Comparison of ENCODE assay signal across 9 cellular contexts in the genomic region with DNA sequence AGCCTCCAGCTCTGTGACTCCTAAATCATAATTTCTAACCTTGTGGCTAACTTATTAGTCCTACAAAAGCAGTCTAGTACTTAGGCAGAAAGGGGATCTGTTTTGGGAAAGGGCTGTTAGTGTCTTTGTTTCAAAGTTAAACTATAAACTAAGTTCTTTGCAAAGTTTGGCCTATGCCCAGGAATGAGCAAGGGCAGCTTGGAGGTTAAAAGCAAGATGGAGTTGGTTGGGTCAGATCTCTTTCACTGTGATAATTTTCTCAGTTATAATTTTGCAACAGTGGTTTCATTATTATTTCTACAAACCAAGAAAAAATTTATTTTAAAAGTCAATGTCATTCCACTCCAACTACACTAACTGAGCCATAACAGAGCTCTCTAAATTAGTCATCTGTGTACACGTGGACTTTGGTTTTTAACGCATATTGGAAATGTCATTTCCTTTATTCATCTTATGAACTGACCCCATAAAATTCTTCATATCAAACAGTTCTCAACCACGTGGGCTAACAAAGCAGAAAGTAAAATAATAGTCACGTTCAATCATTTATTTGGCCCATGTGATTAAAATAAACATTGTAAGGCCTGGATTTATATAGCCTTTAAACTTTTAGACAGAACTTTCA.
A peak's percentile ranks its signal among the peaks of the same experiment; 100 is the strongest.
DNase-seq lines count a peak whose midpoint lies in the region; ATAC-seq and TF ChIP-seq lines count a peak whose summit lies in the region.
"Had no signal": no experiment of that assay in that cellular context is flagged by ENCODE, and none has a peak within 500 bp of the region (broad histone marks: within the 10 kb centered on the region; RNA-seq: fewer than 3 reads in every experiment).

No MANE protein-coding gene starts in this region.

- no peaks in the 10 kb centered on the region for H4K20me1 ChIP-seq in SK-N-SH (ENCODE audit: insufficient read depth)
- H4K20me1 ChIP-seq: BLaER1 had no signal

- TF ChIP-seq RAD21 in SK-N-SH (IDR thresholded peaks at IDR 0.05; ENCODE audit: low read length) = no peak

- no peak overlapping the region for H3K4me2 ChIP-seq in SK-N-SH
- H3K4me2 ChIP-seq: BLaER1 had no signal

- no peak overlapping the region for H3K9ac ChIP-seq in SK-N-SH
- H3K9ac ChIP-seq: BLaER1 had no signal

- WGBS in SK-N-SH (ENCODE audit: low lambda C conversion rate) = 26% methylated on average over 4 of the region's 4 CpGs

- H2AFZ ChIP-seq in SK-N-SH (ENCODE audit: low read depth) = no peak overlapping the region

- H3K27me3 ChIP-seq in GM06990 (replicated peaks; ENCODE audit: control insufficient read depth, insufficient read depth, low read length) = no peaks in the 10 kb centered on the region
- H3K27me3 ChIP-seq in SK-N-SH (ENCODE audit: insufficient read depth) = no peaks in the 10 kb centered on the region
- H3K27me3 ChIP-seq: BLaER1 had no signal

- H3K9me2 ChIP-seq in SK-N-SH = no peaks in the 10 kb centered on the region

- H3K36me3 ChIP-seq in GM06990 (ENCODE audit: control insufficient read depth, insufficient read depth, low read length) = no peaks in the 10 kb centered on the region
- H3K36me3 ChIP-seq in SK-N-SH (replicated peaks in 1 of 2; ENCODE audit: control insufficient read depth in 1 of 2, insufficient read depth in 2 of 2, low read length in 1 of 2) = no peaks in the 10 kb centered on the region
- H3K36me3 ChIP-seq: BLaER1 had no signal

- TF ChIP-seq EP300 in SK-N-SH (IDR thresholded peaks at IDR 0.05; ENCODE audit: borderline replicate concordance in 1 of 2, low read depth in 1 of 2, low read length in 1 of 2) = no peak

- H3F3A ChIP-seq in SK-N-SH (replicated peaks; ENCODE audit: insufficient read depth) = no peaks in the 10 kb centered on the region

- DNase-seq in GM06990 (ENCODE audit: extremely low read depth, insufficient read length) (peak; percentile 41), SK-N-SH (no peak), omental fat pad (ENCODE audit: low spot score) (no peak), NCI-H2081 (lab: John Stamatoyannopoulos, UW) (no peak), substantia nigra (lab: John Stamatoyannopoulos, UW) (no peak)

- H3K4me3 ChIP-seq in GM06990 (replicated peaks; ENCODE audit: low read depth, low read length) = no peak overlapping the region
- no peak overlapping the region for H3K4me3 ChIP-seq in SK-N-SH (ENCODE audit: low read depth in 2 of 2, low read length in 1 of 2)
- H3K4me3 ChIP-seq: BLaER1 had no signal

- no peaks in the 10 kb centered on the region for H3K4me1 ChIP-seq in SK-N-SH (ENCODE audit: control insufficient read depth in 1 of 2, insufficient read depth in 2 of 2, low read depth in 1 of 2, low read length in 1 of 2)
- H3K4me1 ChIP-seq: BLaER1 had no signal

- no peaks in the 10 kb centered on the region for H3K9me3 ChIP-seq in SK-N-SH

- ATAC-seq in GM19351 (IDR thresholded peaks at IDR 0.05; ENCODE audit: unreplicated experiment) (peak; percentile 92), HG02943 (IDR thresholded peaks at IDR 0.05; ENCODE audit: low read depth, unreplicated experiment) (peak; percentile 63), omental fat pad (ENCODE audit: low FRiP score) (no peak), GM21737 (IDR thresholded peaks at IDR 0.05; ENCODE audit: unreplicated experiment) (no peak)

- H3K27ac ChIP-seq in SK-N-SH (ENCODE audit: low read depth in 2 of 2, low read length in 1 of 2) = no peak overlapping the region
- no peak overlapping the region for H3K27ac ChIP-seq in substantia nigra (ENCODE audit: low read depth, low read length, poor library complexity, severe bottlenecking)
- H3K27ac ChIP-seq: BLaER1 had no signal

- POLR2A ChIA-PET in SK-N-SH (lab: Yijun Ruan, JAX) = no interaction called here

- H3K79me2 ChIP-seq in SK-N-SH (ENCODE audit: insufficient read depth) = no peaks in the 10 kb centered on the region

- no peak for TF ChIP-seq CTCF in GM06990 (IDR thresholded peaks at IDR 0.05; ENCODE audit: insufficient read depth, low read length, poor library complexity, severe bottlenecking)
- TF ChIP-seq CTCF in SK-N-SH (IDR thresholded peaks at IDR 0.05) = no peak
- TF ChIP-seq CTCF in omental fat pad (IDR thresholded peaks at IDR 0.05) = no peak

- CTCF ChIA-PET in SK-N-SH (lab: Yijun Ruan, JAX) = interaction anchor here (1.1 to 1.3 kb wide), 2 partner anchors 11 to 35 kb away, joined by 3 read pairs; no protein-coding TSS in a partner anchor

TF ChIP-seq in SK-N-SH, 30 proteins besides CTCF, POLR2A, EP300 and RAD21:
- no peak for TF ChIP-seq POLR2AphosphoS5 (IDR thresholded peaks at IDR 0.05; ENCODE audit: low read depth, low read length)
- no peak for TF ChIP-seq RCOR1 (IDR thresholded peaks at IDR 0.05; ENCODE audit: low read length)
- TF ChIP-seq USF2 (IDR thresholded peaks at IDR 0.05; ENCODE audit: borderline replicate concordance, low read depth, low read length) = no peak
- no peak for TF ChIP-seq TEAD4 (IDR thresholded peaks at IDR 0.05; ENCODE audit: borderline replicate concordance, insufficient read depth)
- TF ChIP-seq, protein P1, sequence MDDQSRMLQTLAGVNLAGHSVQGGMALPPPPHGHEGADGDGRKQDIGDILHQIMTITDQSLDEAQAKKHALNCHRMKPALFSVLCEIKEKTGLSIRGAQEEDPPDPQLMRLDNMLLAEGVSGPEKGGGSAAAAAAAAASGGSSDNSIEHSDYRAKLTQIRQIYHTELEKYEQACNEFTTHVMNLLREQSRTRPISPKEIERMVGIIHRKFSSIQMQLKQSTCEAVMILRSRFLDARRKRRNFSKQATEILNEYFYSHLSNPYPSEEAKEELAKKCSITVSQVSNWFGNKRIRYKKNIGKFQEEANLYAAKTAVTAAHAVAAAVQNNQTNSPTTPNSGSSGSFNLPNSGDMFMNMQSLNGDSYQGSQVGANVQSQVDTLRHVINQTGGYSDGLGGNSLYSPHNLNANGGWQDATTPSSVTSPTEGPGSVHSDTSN (IDR thresholded peaks at IDR 0.05) = peak; percentile 57
- no peak for TF ChIP-seq NFIC (IDR thresholded peaks at IDR 0.05; ENCODE audit: borderline replicate concordance)
- no peak for TF ChIP-seq RFX5 (IDR thresholded peaks at IDR 0.05; ENCODE audit: low read length)
- no peak for TF ChIP-seq MAX (IDR thresholded peaks at IDR 0.05; ENCODE audit: low read depth)
- no peak for TF ChIP-seq CHD2 (IDR thresholded peaks at IDR 0.05; ENCODE audit: low read length, partially characterized antibody)
- no peak for TF ChIP-seq SMC3 (IDR thresholded peaks at IDR 0.05; ENCODE audit: low read depth, low read length)
- TF ChIP-seq FOXM1 (IDR thresholded peaks at IDR 0.05; ENCODE audit: low read depth) = no peak
- TF ChIP-seq, protein P2, sequence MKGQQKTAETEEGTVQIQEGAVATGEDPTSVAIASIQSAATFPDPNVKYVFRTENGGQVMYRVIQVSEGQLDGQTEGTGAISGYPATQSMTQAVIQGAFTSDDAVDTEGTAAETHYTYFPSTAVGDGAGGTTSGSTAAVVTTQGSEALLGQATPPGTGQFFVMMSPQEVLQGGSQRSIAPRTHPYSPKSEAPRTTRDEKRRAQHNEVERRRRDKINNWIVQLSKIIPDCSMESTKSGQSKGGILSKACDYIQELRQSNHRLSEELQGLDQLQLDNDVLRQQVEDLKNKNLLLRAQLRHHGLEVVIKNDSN (IDR thresholded peaks at IDR 0.05; ENCODE audit: borderline replicate concordance, low read depth) = peak; percentile 15; the same call in 1 of the 2 replicates
- no peak for TF ChIP-seq SIN3A (IDR thresholded peaks at IDR 0.05; ENCODE audit: borderline replicate concordance, low read depth, low read length)
- peak; percentile 63 for TF ChIP-seq TCF12 (IDR thresholded peaks at IDR 0.05)
- TF ChIP-seq JUND (IDR thresholded peaks at IDR 0.05) = peak; percentile 22; the same call in 1 of the 2 replicates
- TF ChIP-seq NRF1 (IDR thresholded peaks at IDR 0.05; ENCODE audit: low read depth, low read length) = no peak
- 0 out of 2 replicates have a peak, but pooled peaks have one; percentile 12 for TF ChIP-seq FOSL2 (IDR thresholded peaks at IDR 0.05; ENCODE audit: borderline replicate concordance, low read depth)
- TF ChIP-seq TAF1 (IDR thresholded peaks at IDR 0.05; ENCODE audit: borderline replicate concordance, low read depth, low read length) = no peak
- no peak for TF ChIP-seq ZBTB33 (IDR thresholded peaks at IDR 0.05; ENCODE audit: borderline replicate concordance, low read depth)

Comparison
In these comparisons a context has a peak if more than half of its experiments do, and no peak if none do; other contexts are left out.
1. ATAC-seq: peak in GM19351 (single experiment) and HG02943 (single experiment); none in omental fat pad (single experiment) and GM21737 (single experiment).